ENCODE assay signal across 10 cellular contexts in genomic region chr4:8010618-8011017, GRCh38.
DNase-seq lines count a peak whose midpoint lies in the region; TF ChIP-seq lines count a peak whose summit lies in the region.
"Had no signal": no experiment of that assay in that cellular context is flagged by ENCODE, and none has a peak within 500 bp of the region (broad histone marks: within the 10 kb centered on the region; RNA-seq: fewer than 3 reads in every experiment).

No MANE protein-coding gene starts in this region.

- H3K27me3 ChIP-seq in fibroblast of lung (ENCODE audit: control insufficient read depth, insufficient read depth, low read length) (peaks cover 12% of the 10 kb centered on the region), esophagus muscularis mucosa (no peaks in the 10 kb centered on the region), spleen (replicated peaks in 1 of 7) (no peaks in the 10 kb centered on the region)

- H3K9ac ChIP-seq in fibroblast of lung (ENCODE audit: insufficient read depth, low read length): no peak overlapping the region

- TF ChIP-seq EP300 in esophagus muscularis mucosa (IDR thresholded peaks at IDR 0.05): no peak

- peaks cover 9% of the 10 kb centered on the region for H3K4me1 Mint-ChIP-seq in progenitor cell of endocrine pancreas (ENCODE audit: low read depth)

- H3K9me3 Mint-ChIP-seq in progenitor cell of endocrine pancreas (ENCODE audit: low read depth): no peaks in the 10 kb centered on the region

- intact Hi-C loops in esophagus muscularis mucosa (cut with DNase I) (no loop called here), spleen (cut with DNase I; ENCODE audit: low total_unique reads) (no loop called here)

- no peaks in the 10 kb centered on the region for H4K20me1 ChIP-seq in fibroblast of lung (ENCODE audit: control insufficient read depth, extremely low read depth, insufficient read depth, low read length)

- H3K4me3 ChIP-seq in HFF-Myc (replicated peaks; ENCODE audit: low read depth, low read length) (no peak overlapping the region), fibroblast of lung (replicated peaks in 1 of 4; ENCODE audit: control extremely low read depth in 1 of 4, insufficient read depth in 1 of 4, low read depth in 3 of 4, low read length in 4 of 4) (no peak overlapping the region), esophagus muscularis mucosa (no peak overlapping the region), spleen (no peak overlapping the region)
- H3K4me3 ChIP-seq: smooth muscle cell had no signal

- TF ChIP-seq POLR2A in esophagus muscularis mucosa (IDR thresholded peaks at IDR 0.05; ENCODE audit: low read depth) (no peak), spleen (IDR thresholded peaks at IDR 0.05) (no peak)

- H3K36me3 ChIP-seq in fibroblast of lung (ENCODE audit: control insufficient read depth, insufficient read depth, low read length): no peaks in the 10 kb centered on the region
- peaks cover 0 to 17% (median 5%) of the 10 kb centered on the region in 4 donors for H3K36me3 ChIP-seq in esophagus muscularis mucosa
- H3K36me3 ChIP-seq in spleen: peaks cover 0 to 66% (median 21%) of the 10 kb centered on the region in 6 donors

- H3K27ac ChIP-seq in fibroblast of lung (ENCODE audit: insufficient read depth, low read length) (no peak overlapping the region), esophagus muscularis mucosa (replicated peaks in 1 of 4) (no peak overlapping the region), spleen (no peak overlapping the region)
- H3K27ac ChIP-seq: HL-60 had no signal

- H2AFZ ChIP-seq in fibroblast of lung (ENCODE audit: low read length): no peak overlapping the region

- peak overlapping the region; percentile 86 for H3K27ac Mint-ChIP-seq in progenitor cell of endocrine pancreas

- peak; percentile 6 for DNase-seq in HFF-Myc (ENCODE audit: extremely low read depth, low read depth)
- peak; percentile 91 to 94 for DNase-seq in NCI-H526 (lab: John Stamatoyannopoulos, UW)
- peak; percentile 62 to 74 for DNase-seq in fibroblast of lung (ENCODE audit: low read depth in 2 of 2)
- peak; percentile 54 for DNase-seq in progenitor cell of endocrine pancreas (ENCODE audit: low spot score, unreplicated experiment)
- DNase-seq in esophagus muscularis mucosa (ENCODE audit: extremely low spot score): no peak
- no peak for DNase-seq in spleen
- DNase-seq in stimulated activated CD4-positive, alpha-beta T cell treated with anti-CD3 and anti-CD28 coated beads, Interleukin-2, amount 100 ng/mL, for 48 hours: no peak
- no peak for DNase-seq in GM19238 (ENCODE audit: insufficient read length, low spot score)

- H3K4me3 Mint-ChIP-seq in progenitor cell of endocrine pancreas (ENCODE audit: low read depth): peak overlapping the region; percentile 62

- H3K4me1 ChIP-seq in fibroblast of lung (ENCODE audit: control insufficient read depth, extremely low read depth, insufficient read depth, low read length): no peaks in the 10 kb centered on the region
- H3K4me1 ChIP-seq in esophagus muscularis mucosa: peaks cover 0 to 20% (median 11%) of the 10 kb centered on the region in 4 donors
- H3K4me1 ChIP-seq in spleen: peaks cover 0 to 15% (median 0%) of the 10 kb centered on the region in 6 donors

- peaks cover 8% of the 10 kb centered on the region for H3K27me3 Mint-ChIP-seq in progenitor cell of endocrine pancreas

- WGBS in esophagus muscularis mucosa: 20% methylated on average over 9 of the region's 12 CpGs
- WGBS in spleen, 5 donors: 43 to 64% (median 52%) methylated on average over 11 to 12 of the region's 12 CpGs

- no peak for TF ChIP-seq CTCF in HFF-Myc (IDR thresholded peaks at IDR 0.05; ENCODE audit: low read depth, low read length, missing control alignments)
- TF ChIP-seq CTCF in fibroblast of lung (conservative IDR thresholded peaks at IDR 0.05 in 1 of 2, IDR thresholded peaks at IDR 0.05 in 1 of 2; ENCODE audit: low read depth in 1 of 2, low read length in 2 of 2): no peak
- no peak for TF ChIP-seq CTCF in progenitor cell of endocrine pancreas (IDR thresholded peaks at IDR 0.05; ENCODE audit: unreplicated experiment)
- TF ChIP-seq CTCF in esophagus muscularis mucosa (IDR thresholded peaks at IDR 0.05): no peak
- TF ChIP-seq CTCF in spleen (IDR thresholded peaks at IDR 0.05 in 8 of 11, conservative IDR thresholded peaks at IDR 0.05 in 3 of 11): no peak

- no peaks in the 10 kb centered on the region for H3K36me3 Mint-ChIP-seq in progenitor cell of endocrine pancreas (ENCODE audit: insufficient read depth)

- no peak overlapping the region for H3K4me2 ChIP-seq in fibroblast of lung (ENCODE audit: extremely low read depth, insufficient read depth, low read length)
- H3K4me2 ChIP-seq: smooth muscle cell had no signal

- no peaks in the 10 kb centered on the region for H3K9me3 ChIP-seq in fibroblast of lung (ENCODE audit: control insufficient read depth, insufficient read depth, low read depth, low read length)
- H3K9me3 ChIP-seq in esophagus muscularis mucosa: no peaks in the 10 kb centered on the region
- H3K9me3 ChIP-seq in spleen: no peaks in the 10 kb centered on the region

- H3K79me2 ChIP-seq in fibroblast of lung (ENCODE audit: control insufficient read depth, insufficient read depth, low read length): no peaks in the 10 kb centered on the region

Comparison
In these comparisons a context has a peak if more than half of its experiments do, and no peak if none do; other contexts are left out.
1. DNase-seq: peak in HFF-Myc (single experiment), NCI-H526 (2 of 2), fibroblast of lung (2 of 2) and progenitor cell of endocrine pancreas (single experiment); none in esophagus muscularis mucosa (single experiment), spleen (single experiment), stimulated activated CD4-positive, alpha-beta T cell treated with anti-CD3 and anti-CD28 coated beads, Interleukin-2, amount 100 ng/mL, for 48 hours (0 of 2) and GM19238 (single experiment).